8 cellular contexts compared by ENCODE assay signal in genomic region chr10:124671486-124672075, GRCh38.
A peak's percentile ranks its signal among the peaks of the same experiment; 100 is the strongest.
DNase-seq lines count a peak whose midpoint lies in the region; ATAC-seq and TF ChIP-seq lines count a peak whose summit lies in the region.

No MANE protein-coding gene starts in this region.

- H3K4me1 Mint-ChIP-seq in T-helper 2 cell treated with Interferon-gamma antibody and Interleukin-4, amounts not matched to agents 5 μg/mL and 100 μg/mL, for 36 hours (ENCODE audit: low read depth) = peaks cover 10% of the 10 kb centered on the region

- DNase-seq in NCI-H2107 (lab: John Stamatoyannopoulos, UW) = peak; percentile 31
- DNase-seq in NCI-H2107 treated with DMSO at 0.1 percent for 48 hours (lab: John Stamatoyannopoulos, UW; ENCODE audit: unreplicated experiment) = no peak
- DNase-seq in T-helper 2 cell treated with Interferon-gamma antibody and Interleukin-4, amounts not matched to agents 5 μg/mL and 100 μg/mL, for 36 hours (ENCODE audit: low spot score) = no peak
- peak; percentile 40 to 73 for DNase-seq in foreskin fibroblast
- DNase-seq in pons (ENCODE audit: low spot score) = peak; percentile 99

- ATAC-seq in HG02840 (IDR thresholded peaks at IDR 0.05; ENCODE audit: low FRiP score, unreplicated experiment) (no peak), HG02885 (IDR thresholded peaks at IDR 0.05; ENCODE audit: poor library complexity, unreplicated experiment) (no peak), HG02884 (IDR thresholded peaks at IDR 0.05; ENCODE audit: unreplicated experiment) (no peak)

- peak overlapping the region; percentile 11 for H3K27ac Mint-ChIP-seq in T-helper 2 cell treated with Interferon-gamma antibody and Interleukin-4, amounts not matched to agents 5 μg/mL and 100 μg/mL, for 36 hours

- peaks cover 5% of the 10 kb centered on the region for H3K36me3 Mint-ChIP-seq in T-helper 2 cell treated with Interferon-gamma antibody and Interleukin-4, amounts not matched to agents 5 μg/mL and 100 μg/mL, for 36 hours (ENCODE audit: low read depth)

- no peak overlapping the region for H3K4me3 ChIP-seq in foreskin fibroblast (ENCODE audit: low read depth in 1 of 2, low read length in 2 of 2)

- no peak overlapping the region for H3K4me3 Mint-ChIP-seq in T-helper 2 cell treated with Interferon-gamma antibody and Interleukin-4, amounts not matched to agents 5 μg/mL and 100 μg/mL, for 36 hours

- no peaks in the 10 kb centered on the region for H3K27me3 Mint-ChIP-seq in T-helper 2 cell treated with Interferon-gamma antibody and Interleukin-4, amounts not matched to agents 5 μg/mL and 100 μg/mL, for 36 hours (ENCODE audit: low read depth)

- no peaks in the 10 kb centered on the region for H3K9me3 Mint-ChIP-seq in T-helper 2 cell treated with Interferon-gamma antibody and Interleukin-4, amounts not matched to agents 5 μg/mL and 100 μg/mL, for 36 hours

- TF ChIP-seq CTCF in foreskin fibroblast (IDR thresholded peaks at IDR 0.05; ENCODE audit: low read depth, low read length) = no peak

Comparison
In these comparisons a context has a peak if more than half of its experiments do, and no peak if none do; other contexts are left out.
1. DNase-seq: peak in NCI-H2107 (single experiment), foreskin fibroblast (2 of 2) and pons (single experiment); none in NCI-H2107 treated with DMSO at 0.1 percent for 48 hours (single experiment) and T-helper 2 cell treated with Interferon-gamma antibody and Interleukin-4, amounts not matched to agents 5 μg/mL and 100 μg/mL, for 36 hours (single experiment).